Comparison of ENCODE assay signal across 8 cellular contexts in genomic region chr5:95620030-95620869, GRCh38. TPM values are rescaled to one million over a fixed set of nuclear protein-coding genes. Genes with fewer than 3 reads are reported as not detected.
DNase-seq lines count a peak whose midpoint lies in the region; ATAC-seq, FAIRE-seq and TF ChIP-seq lines count a peak whose summit lies in the region.

TSS of gene GPR150 (plus strand) at chr5:95620087. CDS start at chr5:95620276, 189 bp downstream.

- ATAC-seq in GM21367 (IDR thresholded peaks at IDR 0.05; ENCODE audit: unreplicated experiment) (peak; percentile 69), body of pancreas (peak; percentile 63)

- H3K9ac ChIP-seq in HUES6 (ENCODE audit: low read length) (peak within 1 kb of the TSS; percentile 45), kidney (ENCODE audit: low read length in 2 of 2) (no peak within 1 kb of the TSS)

- TF ChIP-seq CTCF in body of pancreas (IDR thresholded peaks at IDR 0.05): peak in 4 of 7 experiments; percentile 12 to 30 (median 20)
- TF ChIP-seq CTCF in kidney (IDR thresholded peaks at IDR 0.05; ENCODE audit: borderline replicate concordance, extremely low read depth, insufficient read depth): no peak

- H3K27ac ChIP-seq in HUES6 (ENCODE audit: low read depth, low read length) (no peak within 1 kb of the TSS), body of pancreas (peak within 1 kb of the TSS; percentile 92 to 99 (median 97)), kidney (ENCODE audit: low read depth in 2 of 2, low read length in 2 of 2) (no peak within 1 kb of the TSS)

- WGBS in body of pancreas, 2 donors: 0 to 1% methylated on average over 31 to 83 of the region's 85 CpGs

- TF ChIP-seq POLR2A in body of pancreas (IDR thresholded peaks at IDR 0.05): peak; percentile 61 to 64 (median 62)

- H3K4me3 ChIP-seq in HUES6 (ENCODE audit: low read depth, low read length) (peak within 1 kb of the TSS; percentile 61), body of pancreas (peak within 1 kb of the TSS; percentile 35 to 61), kidney (ENCODE audit: low read length in 2 of 2) (peak within 1 kb of the TSS; percentile 59 to 65)

- H3K36me3 ChIP-seq in HUES6 (ENCODE audit: control insufficient read depth, insufficient read depth, low read length) (no peaks in the 10 kb centered on the region), body of pancreas (replicated peaks in 1 of 2; ENCODE audit: insufficient read depth in 1 of 2, low read depth in 2 of 2) (no peaks in the 10 kb centered on the region), kidney (ENCODE audit: control insufficient read depth in 1 of 2, insufficient read depth in 2 of 2, low read length in 2 of 2) (no peaks in the 10 kb centered on the region)

- intact Hi-C loops in body of pancreas (cut with DNase I): no loop called here
- intact Hi-C loops in kidney (cut with DNase I): no loop called here

- H3K4me1 ChIP-seq in HUES6 (ENCODE audit: control insufficient read depth, insufficient read depth, low read length) (0 out of 2 replicates have a peak, but pooled peaks cover 8% of the 10 kb centered on the region), body of pancreas (peaks cover 65% of the 10 kb centered on the region), kidney (ENCODE audit: control insufficient read depth in 1 of 2, insufficient read depth in 1 of 2, low read depth in 1 of 2, low read length in 2 of 2) (peaks cover 0 to 4% of the 10 kb centered on the region in 2 donors)

- no peak for FAIRE-seq in kidney (lab: Jason Lieb, UNC)

- H3K9me3 ChIP-seq in HUES6 (ENCODE audit: control insufficient read depth, insufficient read depth, low read depth, low read length) (no peaks in the 10 kb centered on the region), body of pancreas (no peaks in the 10 kb centered on the region), kidney (ENCODE audit: control insufficient read depth in 1 of 2, low read length in 2 of 2) (no peaks in the 10 kb centered on the region)

- peak; percentile 76 for DNase-seq in Daoy (ENCODE audit: low read depth)
- DNase-seq in T-helper 9 cell: peak; percentile 49
- DNase-seq in body of pancreas: peak; percentile 74 to 82 (median 80)
- peak; percentile 85 for DNase-seq in kidney
- DNase-seq in stimulated activated CD4-positive, alpha-beta T cell treated with anti-CD3 and anti-CD28 coated beads, Interleukin-1b, Interleukin-23, amount 100 ng/mL, for 48 hours: peak; percentile 68
- DNase-seq in NCI-H526 treated with DMSO at 0.1 percent for 48 hours (lab: John Stamatoyannopoulos, UW): no peak

- peaks cover 63% of the 10 kb centered on the region for H3K27me3 ChIP-seq in HUES6 (ENCODE audit: control insufficient read depth, insufficient read depth, low read length)
- no peaks in the 10 kb centered on the region for H3K27me3 ChIP-seq in body of pancreas

RNA-seq across cellular contexts. Expression of gene GPR150, which starts in this region (rescaled TPM):
- total RNA-seq in Daoy (2014; rRNA removed; shearing (Covaris generic)): 0.29 TPM in 1 of 2 replicates, not detected in the other
- total RNA-seq in body of pancreas (1 to 10 TPM; 3.3 to 6.0 TPM), kidney (0.16 TPM)
- polyA plus RNA-seq in kidney (ENCODE audit: insufficient read depth, low read depth, low replicate concordance): 0.19 TPM

Comparison
In these comparisons a context has a peak if more than half of its experiments do, and no peak if none do; other contexts are left out.
1. Peak in DNase-seq in Daoy; RNA of the gene not detected or under 1 TPM.
2. Peak in DNase-seq and H3K4me3 ChIP-seq in kidney; RNA of the gene not detected or under 1 TPM.
3. H3K27ac ChIP-seq: peak in body of pancreas (4 of 4); none in HUES6 (single experiment) and kidney (0 of 2).
4. Peak in every context shown above with its lines, with median percentiles within 50 percentile points of each other: H3K4me3 ChIP-seq.